22 cellular contexts compared by ENCODE assay signal in genomic region chr5:44860267-44860666, GRCh38. TPM values are rescaled to one million over a fixed set of nuclear protein-coding genes. Genes with fewer than 3 reads are reported as not detected.
DNase-seq lines count a peak whose midpoint lies in the region; ATAC-seq, FAIRE-seq and TF ChIP-seq lines count a peak whose summit lies in the region.
"Had no signal": no experiment of that assay in that cellular context is flagged by ENCODE, and none has a peak within 500 bp of the region (broad histone marks: within the 10 kb centered on the region; RNA-seq: fewer than 3 reads in every experiment).

No MANE protein-coding gene starts in this region.

- H3K36me3 ChIP-seq in breast epithelium (no peaks in the 10 kb centered on the region), SJCRH30 (no peaks in the 10 kb centered on the region)
- H3K36me3 ChIP-seq: BLaER1 treated with 17β-estradiol and CSF1 and Interleukin-3, amounts not matched to agents 10 nM and 100 nM had no signal

- CTCF ChIA-PET in MCF 10A (lab: Yijun Ruan, JAX) = interaction anchor here (0.6 to 1.2 kb wide), 4 partner anchors 16 to 252 kb away, joined by 3 read pairs; no protein-coding TSS in a partner anchor

- H3K4me1 ChIP-seq in breast epithelium (no peaks in the 10 kb centered on the region), SJCRH30 (no peaks in the 10 kb centered on the region), foreskin keratinocyte (no peaks in the 10 kb centered on the region)
- H3K4me1 ChIP-seq: A549; BLaER1 treated with 17β-estradiol and CSF1 and Interleukin-3, amounts not matched to agents 10 nM and 100 nM had no signal

- no peak for FAIRE-seq in GM12891 (lab: Jason Lieb, UNC)
- FAIRE-seq: A549, D721Med, GM18507, HepG2 had no signal

- H3K9me3 Mint-ChIP-seq in MCF 10A (ENCODE audit: unreplicated experiment) = no peaks in the 10 kb centered on the region
- H3K9me3 Mint-ChIP-seq: CD4-positive, alpha-beta T cell had no signal

- H3K36me3 Mint-ChIP-seq in MCF 10A (ENCODE audit: insufficient read depth, unreplicated experiment) = no peaks in the 10 kb centered on the region

- H3K27me3 Mint-ChIP-seq in MCF 10A (ENCODE audit: insufficient read depth, unreplicated experiment) = no peaks in the 10 kb centered on the region
- H3K27me3 Mint-ChIP-seq: CD4-positive, alpha-beta T cell had no signal

- H3K27ac ChIP-seq in breast epithelium (no peak overlapping the region), SJCRH30 (no peak overlapping the region), foreskin keratinocyte (no peak overlapping the region)
- H3K27ac ChIP-seq: A549; BLaER1 treated with 17β-estradiol and CSF1 and Interleukin-3, amounts not matched to agents 10 nM and 100 nM had no signal

- peak; percentile 15 for DNase-seq in MCF 10A (ENCODE audit: unreplicated experiment)
- DNase-seq in breast epithelium (ENCODE audit: low spot score in 2 of 2) = no peak
- DNase-seq in SJCRH30 = peak; percentile 22 to 42
- DNase-seq in foreskin keratinocyte = peak; percentile 28 to 58
- DNase-seq in GM12891 (ENCODE audit: insufficient read length, low spot score) = no peak
- no peak for DNase-seq in mesenteric fat pad (ENCODE audit: low spot score)
- DNase-seq in dermis blood vessel endothelial cell = no peak
- DNase-seq: AML-193; CD4-positive, alpha-beta T cell; Kasumi-1; NCI-H1417; NCI-H1694; NCI-H2029 treated with DMSO at 0.1 percent for 48 hours; NCI-H748 treated with DMSO at 0.1 percent for 48 hours; NK-92 treated with Interleukin-12 subunit alpha and Interleukin-12 subunit beta, amount 100 ng/mL, for 24 hours; PC-3; SHP77 had no signal

- H3K27me3 ChIP-seq in breast epithelium = no peaks in the 10 kb centered on the region
- no peaks in the 10 kb centered on the region for H3K27me3 ChIP-seq in SJCRH30
- no peaks in the 10 kb centered on the region for H3K27me3 ChIP-seq in foreskin keratinocyte
- H3K27me3 ChIP-seq: BLaER1 treated with 17β-estradiol and CSF1 and Interleukin-3, amounts not matched to agents 10 nM and 100 nM had no signal

- H3K4me3 ChIP-seq in breast epithelium (no peak overlapping the region), SJCRH30 (no peak overlapping the region)
- H3K4me3 ChIP-seq: A549; BLaER1 treated with 17β-estradiol and CSF1 and Interleukin-3, amounts not matched to agents 10 nM and 100 nM had no signal

- TF ChIP-seq POLR2A in breast epithelium (IDR thresholded peaks at IDR 0.05) = no peak
- TF ChIP-seq POLR2A in GM12891 (IDR thresholded peaks at IDR 0.05; ENCODE audit: low read depth, low read length) = no peak

- H3K27ac Mint-ChIP-seq in MCF 10A (ENCODE audit: low read depth, unreplicated experiment) = no peak overlapping the region
- H3K27ac Mint-ChIP-seq: CD4-positive, alpha-beta T cell had no signal

- H3K4me3 Mint-ChIP-seq in MCF 10A (ENCODE audit: unreplicated experiment) = no peak overlapping the region
- H3K4me3 Mint-ChIP-seq: CD4-positive, alpha-beta T cell had no signal

- TF ChIP-seq CTCF in MCF 10A (IDR thresholded peaks at IDR 0.05; ENCODE audit: unreplicated experiment) = no peak
- no peak for TF ChIP-seq CTCF in breast epithelium (IDR thresholded peaks at IDR 0.05)
- no peak for TF ChIP-seq CTCF in foreskin keratinocyte (conservative IDR thresholded peaks at IDR 0.05)

- POLR2A ChIA-PET in MCF 10A (lab: Yijun Ruan, JAX) = interaction anchor here (1.0 kb wide), 1 partner anchor 51 kb away, joined by 3 read pairs; no protein-coding TSS in a partner anchor

- peak; percentile 81 for ATAC-seq in foreskin keratinocyte
- ATAC-seq: A549, HepG2, PC-3 had no signal

- H3K9me3 ChIP-seq in breast epithelium (no peaks in the 10 kb centered on the region), SJCRH30 (replicated peaks) (no peaks in the 10 kb centered on the region)
- H3K9me3 ChIP-seq: A549; BLaER1 treated with 17β-estradiol and CSF1 and Interleukin-3, amounts not matched to agents 10 nM and 100 nM had no signal

- intact Hi-C loops in MCF 10A (cut with micrococcal nuclease) (loop anchor here (10.0 kb wide), 1 partner anchor 775 kb away; no protein-coding TSS in a partner anchor), breast epithelium (cut with DNase I; ENCODE audit: low total_unique reads) (no loop called here)

- no peaks in the 10 kb centered on the region for H3K4me1 Mint-ChIP-seq in MCF 10A (ENCODE audit: insufficient read depth, unreplicated experiment)

- no TSS peak for BruUV-seq in MCF 10A (replicated peaks; lab: Mats Ljungman, UMichigan)

TF ChIP-seq in GM12891, 5 proteins besides CTCF, POLR2A, EP300 and RAD21:
- no peak for TF ChIP-seq SPI1 (IDR thresholded peaks at IDR 0.05; ENCODE audit: low read depth, low read length)
- no peak for TF ChIP-seq PAX5 (IDR thresholded peaks at IDR 0.05; ENCODE audit: insufficient read depth, low read length, severe bottlenecking)
- no peak for TF ChIP-seq TAF1 (IDR thresholded peaks at IDR 0.05; ENCODE audit: low read depth, low read length)
- TF ChIP-seq POLR2AphosphoS5 (IDR thresholded peaks at IDR 0.05; ENCODE audit: low read depth, low read length) = no peak
- TF ChIP-seq POU2F2 (IDR thresholded peaks at IDR 0.05; ENCODE audit: low read depth, low read length) = no peak
TF ChIP-seq in GM12891: peak in this region for 0.

RNA-seq across cellular contexts. Expression of gene MRPS30, which starts 51.5 kb away (rescaled TPM):
- total RNA-seq in MCF 10A (2022) (48.2 and 63.2 TPM in 2 replicates), breast epithelium (100 to 1,000 TPM in 1 of 3 donors, 10 to 100 TPM in 2; 63.7 to 144 (median 63.9) TPM), foreskin keratinocyte (46.0 and 48.6 TPM in 2 replicates), mesenteric fat pad (28.5 TPM), dermis blood vessel endothelial cell (59.9 and 64.4 TPM in 2 replicates)
- total RNA-seq in SJCRH30 (2014; rRNA removed; shearing (Covaris generic)) = 92.0 and 102 TPM in 2 replicates
- polyA plus RNA-seq in foreskin keratinocyte = 28.4 and 34.3 TPM in 2 replicates
- 37.5 TPM for polyA plus RNA-seq in GM12891 (2012; ENCODE audit: low read depth, missing spikeins)

Comparison
In these comparisons a context has a peak if more than half of its experiments do, and no peak if none do; other contexts are left out.
1. DNase-seq: peak in MCF 10A (single experiment), SJCRH30 (2 of 2) and foreskin keratinocyte (2 of 2); none in breast epithelium (0 of 2), GM12891 (single experiment), mesenteric fat pad (single experiment) and dermis blood vessel endothelial cell (single experiment).